ENCODE assay signal across 11 cellular contexts in genomic region chr21:28283652-28284490, GRCh38.
A peak's percentile ranks its signal among the peaks of the same experiment; 100 is the strongest.
DNase-seq lines count a peak whose midpoint lies in the region; ATAC-seq and TF ChIP-seq lines count a peak whose summit lies in the region.
"Had no signal": no experiment of that assay in that cellular context is flagged by ENCODE, and none has a peak within 500 bp of the region (broad histone marks: within the 10 kb centered on the region; RNA-seq: fewer than 3 reads in every experiment).

No MANE protein-coding gene starts in this region.

- H3K27ac Mint-ChIP-seq in neural progenitor cell = no peak overlapping the region
- H3K27ac Mint-ChIP-seq: IgD-negative memory B cell had no signal

- H3K4me2 ChIP-seq in neural progenitor cell = no peak overlapping the region

- no peak overlapping the region for H3K27ac ChIP-seq in neural progenitor cell

- H3K9ac ChIP-seq in neural progenitor cell = no peak overlapping the region

- H3K27me3 Mint-ChIP-seq in neural progenitor cell (ENCODE audit: insufficient read depth, low read depth) = no peaks in the 10 kb centered on the region
- H3K27me3 Mint-ChIP-seq: IgD-negative memory B cell had no signal

- H3K4me1 ChIP-seq in neural progenitor cell = no peaks in the 10 kb centered on the region

- no peaks in the 10 kb centered on the region for H3F3A ChIP-seq in neural progenitor cell (ENCODE audit: low read depth)

- H4K20me1 ChIP-seq in neural progenitor cell (ENCODE audit: low read depth) = no peaks in the 10 kb centered on the region

- H3K4me3 ChIP-seq in BJ (ENCODE audit: low read depth, low read length) (no peak overlapping the region), neural progenitor cell (no peak overlapping the region)
- H3K4me3 ChIP-seq: skin epidermis had no signal

- H3K4me3 Mint-ChIP-seq in neural progenitor cell = no peak overlapping the region
- H3K4me3 Mint-ChIP-seq: IgD-negative memory B cell had no signal

- CTCF ChIA-PET in BJ (lab: Yijun Ruan, JAX) = interaction anchor here (0.9 to 1.7 kb wide), 2 partner anchors 11 to 15 kb away, joined by 3 to 5 read pairs; no protein-coding TSS in a partner anchor

- ATAC-seq in HG03280 (IDR thresholded peaks at IDR 0.05; ENCODE audit: unreplicated experiment) (no peak), HG03521 (IDR thresholded peaks at IDR 0.05; ENCODE audit: unreplicated experiment) (no peak), HG03469 (IDR thresholded peaks at IDR 0.05; ENCODE audit: unreplicated experiment) (no peak)

- H3K36me3 ChIP-seq in BJ (ENCODE audit: control insufficient read depth, insufficient read depth, low read length) = no peaks in the 10 kb centered on the region
- H3K36me3 ChIP-seq in neural progenitor cell = no peaks in the 10 kb centered on the region

- H3K9me3 Mint-ChIP-seq in neural progenitor cell = peaks cover 2% of the 10 kb centered on the region

- no peak for TF ChIP-seq CTCF in BJ (IDR thresholded peaks at IDR 0.05; ENCODE audit: insufficient read depth, low read depth, low read length)
- no peak for TF ChIP-seq CTCF in neural progenitor cell (IDR thresholded peaks at IDR 0.05)

- DNase-seq in BJ (ENCODE audit: low read depth) (peak; percentile 70), fibroblast of the conjunctiva (ENCODE audit: low read depth) (peak; percentile 92), neural progenitor cell (ENCODE audit: low spot score) (no peak), medulla oblongata (ENCODE audit: extremely low spot score) (no peak)
- DNase-seq: activated CD4-positive, CD25-positive, alpha-beta regulatory T cell had no signal

- no peaks in the 10 kb centered on the region for H3K79me2 ChIP-seq in neural progenitor cell (ENCODE audit: low read depth)

- H3K4me1 Mint-ChIP-seq in neural progenitor cell = no peaks in the 10 kb centered on the region
- H3K4me1 Mint-ChIP-seq: IgD-negative memory B cell had no signal

- peak overlapping the region; percentile 61 for H2AFZ ChIP-seq in neural progenitor cell (replicated peaks)

- no peaks in the 10 kb centered on the region for H3K36me3 Mint-ChIP-seq in neural progenitor cell
- H3K36me3 Mint-ChIP-seq: IgD-negative memory B cell had no signal

- POLR2A ChIA-PET in BJ (lab: Charles Lee) = interaction anchor here (0.6 kb wide), 1 partner anchor 25 kb away, joined by 3 read pairs; no protein-coding TSS in a partner anchor

- H3K27me3 ChIP-seq in BJ (ENCODE audit: control insufficient read depth, insufficient read depth, low read length) (no peaks in the 10 kb centered on the region), neural progenitor cell (no peaks in the 10 kb centered on the region)

- H3K9me3 ChIP-seq in neural progenitor cell (ENCODE audit: low read depth) = no peaks in the 10 kb centered on the region

TF ChIP-seq in PFSK-1, 5 proteins besides CTCF, POLR2A, EP300 and RAD21:
- TF ChIP-seq POLR2AphosphoS5 (IDR thresholded peaks at IDR 0.05; ENCODE audit: low read depth, low read length) (peak; percentile 26; the same call in 1 of the 2 replicates), REST (IDR thresholded peaks at IDR 0.05; ENCODE audit: insufficient read depth in 1 of 2, low read depth in 2 of 2, low read length in 2 of 2) (no peak)

Comparison
In these comparisons a context has a peak if more than half of its experiments do, and no peak if none do; other contexts are left out.
1. DNase-seq: peak in BJ (single experiment) and fibroblast of the conjunctiva (single experiment); none in neural progenitor cell (single experiment) and medulla oblongata (single experiment).